In genomic region chr19:43178577-43178976, GRCh38 we compare ENCODE assay signal across 1 cellular context. TPM values are rescaled to one million over a fixed set of nuclear protein-coding genes. Genes with fewer than 3 reads are reported as not detected.
"Had no signal": no experiment of that assay in that cellular context is flagged by ENCODE, and none has a peak within 500 bp of the region (broad histone marks: within the 10 kb centered on the region; RNA-seq: fewer than 3 reads in every experiment).

No MANE protein-coding gene starts in this region.

RNA-seq across cellular contexts. Expression of gene PSG5, which starts 7.8 kb away (rescaled TPM):
- total RNA-seq: GM12878 had no signal

RNA-seq across cellular contexts. Expression of gene PSG4, which starts 26.9 kb away (rescaled TPM):
- total RNA-seq: GM12878 had no signal
- polyA plus RNA-seq: GM12878 had no signal
